Comparison of ENCODE assay signal across 8 cellular contexts in the genomic region with DNA sequence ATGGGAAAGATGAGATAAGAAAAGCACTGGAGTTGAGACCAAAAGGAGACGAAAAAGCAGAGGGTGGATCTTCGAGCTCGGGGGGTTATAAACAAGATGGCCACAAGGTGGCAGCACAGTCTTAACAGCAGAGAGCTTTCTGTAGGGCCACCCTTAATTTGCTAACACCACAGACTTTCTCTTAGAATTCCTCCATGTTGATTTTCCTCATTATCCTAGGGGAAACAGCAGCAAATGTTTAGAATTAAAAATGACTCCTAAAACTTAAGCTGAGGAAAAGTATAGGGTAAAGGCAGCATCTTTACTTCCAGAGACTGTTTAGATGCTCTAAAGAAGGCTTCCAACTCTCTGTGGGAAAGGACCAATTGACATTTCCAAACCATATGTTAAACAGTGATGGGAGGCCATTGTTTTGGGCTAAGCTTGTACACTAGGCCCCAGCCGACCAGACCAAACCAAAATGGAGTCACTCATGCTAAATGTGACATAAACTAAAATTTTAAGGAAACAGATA. TPM values are rescaled to one million over a fixed set of nuclear protein-coding genes. Genes with fewer than 3 reads are reported as not detected.
DNase-seq lines count a peak whose midpoint lies in the region; ATAC-seq and TF ChIP-seq lines count a peak whose summit lies in the region.

No MANE protein-coding gene starts in this region.

- no peak overlapping the region for H2BK15ac ChIP-seq in neuronal stem cell (ENCODE audit: low read length)

- H2BK120ac ChIP-seq in neuronal stem cell (ENCODE audit: low read depth, low read length) = no peak overlapping the region

- DNase-seq in BJ (ENCODE audit: low read depth) (no peak), Kasumi-1 (lab: John Stamatoyannopoulos, UW) (peak; percentile 81 to 91), Panc1 (ENCODE audit: low read depth, low spot score) (peak; percentile 60), fibroblast of peridontal ligament (ENCODE audit: extremely low read depth) (peak; percentile 92), neuronal stem cell (ENCODE audit: low spot score) (peak; percentile 80), substantia nigra (lab: John Stamatoyannopoulos, UW) (peak in 46 of 49 donors; percentile 5 to 84 (median 64))
- peak; percentile 72 to 77 for DNase-seq in activated T-cell treated with anti-CD3 and anti-CD28 coated beads, Interleukin-2, amount 50 U/mL, for 72 hours

- H3K9ac ChIP-seq in neuronal stem cell (ENCODE audit: low read depth, low read length, poor library complexity) = no peak overlapping the region

- no peak overlapping the region for H3K4ac ChIP-seq in neuronal stem cell (ENCODE audit: low read length)

- TF ChIP-seq CTCF in BJ (IDR thresholded peaks at IDR 0.05; ENCODE audit: insufficient read depth, low read depth, low read length) = peak; percentile 79
- peak; percentile 88 for TF ChIP-seq CTCF in Panc1 (IDR thresholded peaks at IDR 0.05)

- H4K8ac ChIP-seq in neuronal stem cell (ENCODE audit: low read depth, low read length) = no peak overlapping the region

- no peak overlapping the region for H3K4me2 ChIP-seq in neuronal stem cell (ENCODE audit: insufficient read depth, low read length, poor library complexity, severe bottlenecking)

- no peak overlapping the region for H2BK12ac ChIP-seq in neuronal stem cell (ENCODE audit: low read length)

- in situ Hi-C loops in Panc1 (cut with HindIII; ENCODE audit: low pct_unique_long_range_greater_than_20kb, low sequenced_read_pairs) = no loop called here

- H3K14ac ChIP-seq in neuronal stem cell (ENCODE audit: low read length) = no peak overlapping the region

- H2AK5ac ChIP-seq in neuronal stem cell (ENCODE audit: low read depth, low read length) = no peak overlapping the region

- H3K36me3 ChIP-seq in BJ (ENCODE audit: control insufficient read depth, insufficient read depth, low read length) (no peaks in the 10 kb centered on the region), Panc1 (ENCODE audit: control insufficient read depth, insufficient read depth, low read length) (no peaks in the 10 kb centered on the region), neuronal stem cell (replicated peaks in 1 of 2; ENCODE audit: control insufficient read depth in 2 of 2, insufficient read depth in 2 of 2, low read length in 2 of 2) (no peaks in the 10 kb centered on the region)

- no CpG with 5 or more reads among the region's 4 CpGs for WGBS in neuronal stem cell (ENCODE audit: extremely low coverage in 2 of 2, insufficient read length in 2 of 2, insufficient replicate concordance in 1 of 2), 2 donors

- H4K91ac ChIP-seq in neuronal stem cell (ENCODE audit: low read depth, low read length, poor library complexity) = no peak overlapping the region

- no peak overlapping the region for H3K4me3 Mint-ChIP-seq in activated T-cell treated with anti-CD3 and anti-CD28 coated beads, Interleukin-2, amount 50 U/mL, for 72 hours

- H3K4me1 Mint-ChIP-seq in activated T-cell treated with anti-CD3 and anti-CD28 coated beads, Interleukin-2, amount 50 U/mL, for 72 hours (ENCODE audit: low read depth) = peaks cover 44% of the 10 kb centered on the region

- H3K23ac ChIP-seq in neuronal stem cell (ENCODE audit: low read depth, low read length, poor library complexity) = no peak overlapping the region

- H3K27ac Mint-ChIP-seq in activated T-cell treated with anti-CD3 and anti-CD28 coated beads, Interleukin-2, amount 50 U/mL, for 72 hours = no peak overlapping the region

- H2AFZ ChIP-seq in neuronal stem cell (ENCODE audit: low read length) = peak overlapping the region; percentile 73

- POLR2A ChIA-PET in BJ (lab: Charles Lee) = no interaction called here
- POLR2A ChIA-PET in Panc1 (lab: Charles Lee) = no interaction called here

- no peak overlapping the region for H2BK5ac ChIP-seq in neuronal stem cell (ENCODE audit: low read length)

- BruUV-seq in Panc1 (replicated peaks; lab: Mats Ljungman, UMichigan) = no TSS peak

- no peaks in the 10 kb centered on the region for H3K27me3 Mint-ChIP-seq in activated T-cell treated with anti-CD3 and anti-CD28 coated beads, Interleukin-2, amount 50 U/mL, for 72 hours (ENCODE audit: low read depth)

- ATAC-seq in GM19395 (IDR thresholded peaks at IDR 0.05; ENCODE audit: unreplicated experiment) = peak; percentile 75
- peak; percentile 95 for ATAC-seq in Panc1
- ATAC-seq in activated T-cell treated with anti-CD3 and anti-CD28 coated beads, Interleukin-2, amount 50 U/mL, for 72 hours (replicated peaks in 1 of 2) = peak in 1 of 2 donors; percentile 32

- CTCF ChIA-PET in BJ (lab: Yijun Ruan, JAX) = interaction anchor here (0.6 to 6.8 kb wide), 29 partner anchors 9 to 979 kb away, joined by 3 to 106 read pairs (median 4); partner anchors contain the start of gene RGL1
- CTCF ChIA-PET in Panc1 (lab: Charles Lee) = interaction anchor here (1.9 to 2.3 kb wide), 2 partner anchors 29 to 260 kb away, joined by 12 to 27 read pairs; no protein-coding TSS in a partner anchor

- H3K18ac ChIP-seq in neuronal stem cell (ENCODE audit: low read length) = no peak overlapping the region

- no peaks in the 10 kb centered on the region for H3K27me3 ChIP-seq in BJ (ENCODE audit: control insufficient read depth, insufficient read depth, low read length)
- no peaks in the 10 kb centered on the region for H3K27me3 ChIP-seq in Panc1 (ENCODE audit: control insufficient read depth, insufficient read depth, low read length)
- H3K27me3 ChIP-seq in neuronal stem cell (ENCODE audit: control insufficient read depth in 3 of 3, insufficient read depth in 3 of 3, low read depth in 1 of 3, low read length in 3 of 3) = no peaks in the 10 kb centered on the region

- intact Hi-C loops in Panc1 (cut with micrococcal nuclease; ENCODE audit: unreplicated experiment) = loop anchor here (1.0 kb wide), 2 partner anchors 30 to 261 kb away; no protein-coding TSS in a partner anchor

- no peaks in the 10 kb centered on the region for H3K79me1 ChIP-seq in neuronal stem cell (ENCODE audit: low read depth, low read length)

- no peaks in the 10 kb centered on the region for H3K4me1 ChIP-seq in Panc1 (ENCODE audit: control insufficient read depth, insufficient read depth, low read length)
- H3K4me1 ChIP-seq in neuronal stem cell (ENCODE audit: control insufficient read depth in 2 of 2, insufficient read depth in 1 of 2, low read depth in 1 of 2, low read length in 2 of 2) = peaks cover 2 to 4% of the 10 kb centered on the region in 2 donors

- H3K27ac ChIP-seq in Panc1 (ENCODE audit: low read length) (no peak overlapping the region), neuronal stem cell (replicated peaks; ENCODE audit: low read length) (no peak overlapping the region), substantia nigra (ENCODE audit: low read depth, low read length, poor library complexity, severe bottlenecking) (no peak overlapping the region)

- no peak overlapping the region for H3K4me3 ChIP-seq in BJ (ENCODE audit: low read depth, low read length)
- no peak overlapping the region for H3K4me3 ChIP-seq in Panc1 (ENCODE audit: low read depth in 2 of 2, low read length in 2 of 2)
- no peak overlapping the region for H3K4me3 ChIP-seq in neuronal stem cell (ENCODE audit: low read length in 2 of 2)

- H3K9me3 ChIP-seq in Panc1 (ENCODE audit: control insufficient read depth, insufficient read depth, low read depth, low read length) (no peaks in the 10 kb centered on the region), neuronal stem cell (replicated peaks in 1 of 2; ENCODE audit: control insufficient read depth in 2 of 2, insufficient read depth in 1 of 2, low read depth in 1 of 2, low read length in 2 of 2) (no peaks in the 10 kb centered on the region)

- H3K36me3 Mint-ChIP-seq in activated T-cell treated with anti-CD3 and anti-CD28 coated beads, Interleukin-2, amount 50 U/mL, for 72 hours (ENCODE audit: insufficient read depth in 2 of 2) = no peaks in the 10 kb centered on the region

- no peaks in the 10 kb centered on the region for H3K9me3 Mint-ChIP-seq in activated T-cell treated with anti-CD3 and anti-CD28 coated beads, Interleukin-2, amount 50 U/mL, for 72 hours

RNA-seq across cellular contexts. Expression of gene APOBEC4, which starts 2.5 kb away (rescaled TPM):
- polyA plus RNA-seq in BJ (2011; rRNA removed) = not detected in 2 replicates
- polyA minus RNA-seq in BJ (2011; rRNA and poly(A)+ RNA removed) = not detected in 2 replicates
- not detected for total RNA-seq in Panc1 (2021; ENCODE audit: unreplicated experiment)
- polyA plus RNA-seq in Panc1 (2012; ENCODE audit: insufficient read length) = not detected
- total RNA-seq in activated T-cell treated with anti-CD3 and anti-CD28 coated beads, Interleukin-2, amount 50 U/mL, for 72 hours = not detected
- polyA plus RNA-seq in neuronal stem cell (2013, experiment 1 of 2) = not detected
- not detected for polyA plus RNA-seq in neuronal stem cell (2013, experiment 2 of 2)

RNA-seq across cellular contexts. Expression of gene ARPC5, which starts 20.0 kb away (rescaled TPM):
- 176 and 386 TPM in 2 replicates for polyA plus RNA-seq in BJ (2011; rRNA removed)
- 128 and 142 TPM in 2 replicates for polyA minus RNA-seq in BJ (2011; rRNA and poly(A)+ RNA removed)
- 104 TPM for total RNA-seq in Panc1 (2021; ENCODE audit: unreplicated experiment)
- polyA plus RNA-seq in Panc1 (2012; ENCODE audit: insufficient read length) = 163 TPM
- total RNA-seq in activated T-cell treated with anti-CD3 and anti-CD28 coated beads, Interleukin-2, amount 50 U/mL, for 72 hours = 10 to 100 TPM; 79.1 to 80.1 TPM
- polyA plus RNA-seq in neuronal stem cell (2013, experiment 1 of 2) = 85.5 TPM
- polyA plus RNA-seq in neuronal stem cell (2013, experiment 2 of 2) = 82.7 TPM
